23 cellular contexts compared by ENCODE assay signal in the genomic region with DNA sequence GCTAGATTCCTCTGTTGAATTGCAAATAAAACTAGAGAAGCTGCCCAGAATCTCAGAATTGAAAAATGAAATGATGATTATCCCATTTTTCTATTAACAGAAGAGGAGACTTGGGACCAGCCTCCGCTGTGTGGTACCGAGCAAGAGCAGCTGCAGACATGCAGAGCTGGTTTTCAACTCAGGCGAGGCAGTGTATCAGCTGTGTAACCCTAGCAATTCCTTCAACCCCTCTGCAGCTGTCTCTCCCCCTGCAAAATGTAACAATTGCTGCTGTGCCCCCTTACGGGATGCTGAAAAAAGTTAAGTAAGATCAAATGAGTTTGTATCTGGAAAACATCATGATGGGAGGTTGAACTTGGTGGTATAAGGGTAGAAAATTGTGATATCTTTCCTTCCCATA.
"Had no signal": no experiment of that assay in that cellular context is flagged by ENCODE, and none has a peak within 500 bp of the region (broad histone marks: within the 10 kb centered on the region; RNA-seq: fewer than 3 reads in every experiment).

No MANE protein-coding gene starts in this region.

- H3K4me3 ChIP-seq: heart right ventricle, hepatocyte, left ventricle myocardium inferior, lung, mucosa of descending colon, neural progenitor cell, right atrium auricular region, right lobe of liver, skin epidermis, spleen, suprapubic skin, thoracic aorta, tibial artery, upper lobe of right lung had no signal

- H2AFZ ChIP-seq: hepatocyte, neural progenitor cell had no signal

- H3K9me3 ChIP-seq: heart right ventricle, left ventricle myocardium inferior, mucosa of descending colon, neutrophil, right atrium auricular region, right lobe of liver, spleen, suprapubic skin, thoracic aorta, tibial artery, upper lobe of right lung had no signal

- DNase-seq: heart right ventricle; islet precursor cell; left ventricle myocardium inferior; mesendoderm; mucosa of descending colon; naive B cell; natural killer cell; nephron progenitor cell; occipital lobe; right lobe of liver; spleen; stimulated activated CD4-positive, alpha-beta T cell treated with anti-CD3 and anti-CD28 coated beads, Interleukin-4, amount 100 ng/mL, for 24 hours; stimulated activated naive CD4-positive, alpha-beta T cell; tibial artery; upper lobe of right lung had no signal

- H3K4me2 ChIP-seq: hepatocyte, neural progenitor cell had no signal

- H3K27ac ChIP-seq: heart right ventricle, hepatocyte, left ventricle myocardium inferior, neural progenitor cell, neutrophil, right atrium auricular region, right lobe of liver, skin epidermis, spleen, suprapubic skin, thoracic aorta, tibial artery, upper lobe of right lung had no signal

- H3K4me1 ChIP-seq: left ventricle myocardium inferior, neural progenitor cell, right atrium auricular region, right lobe of liver, suprapubic skin, tibial artery had no signal

- H3K79me2 ChIP-seq: hepatocyte had no signal

- H3K36me3 ChIP-seq: heart right ventricle, left ventricle myocardium inferior, neural progenitor cell, neutrophil, right atrium auricular region, right lobe of liver, spleen, suprapubic skin, thoracic aorta, tibial artery, upper lobe of right lung had no signal

- H3K27me3 ChIP-seq: hepatocyte, neural progenitor cell, right atrium auricular region, right lobe of liver, spleen, tibial artery, upper lobe of right lung had no signal

- H3K9ac ChIP-seq: neural progenitor cell had no signal
